Comparison of ENCODE assay signal across 9 cellular contexts in the genomic region with DNA sequence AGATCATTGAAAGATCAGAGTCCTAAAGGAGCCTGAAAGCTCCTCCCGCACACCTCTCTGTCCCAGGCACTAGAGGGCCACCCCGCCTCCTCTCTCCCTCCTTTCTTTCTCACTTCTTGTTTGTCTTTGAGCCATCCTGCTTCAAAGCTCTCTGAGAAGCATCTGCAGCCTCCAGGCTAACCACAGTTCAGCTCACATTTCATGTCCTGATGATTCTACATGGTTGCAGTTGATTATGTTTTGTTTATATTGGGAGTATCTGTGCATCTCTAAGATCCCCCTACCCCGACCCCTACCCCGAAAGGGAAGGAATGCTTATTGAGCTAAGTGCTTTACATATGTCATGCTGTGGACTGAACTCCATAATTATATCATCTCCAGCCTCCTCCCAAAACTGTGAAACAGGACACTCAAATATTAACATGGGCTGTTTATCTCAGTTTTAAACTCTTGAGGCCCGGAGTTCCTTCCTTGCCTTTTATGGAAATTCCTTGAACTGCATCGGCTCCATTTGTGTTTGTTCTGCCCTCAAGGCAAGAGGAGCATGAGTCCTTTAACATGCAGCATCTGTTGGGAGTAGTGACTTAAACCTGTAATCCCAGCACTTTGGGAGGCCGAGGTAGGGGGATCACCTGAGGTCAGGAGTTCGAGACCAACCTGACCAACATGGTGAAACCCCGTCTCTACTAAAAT. TPM values are rescaled to one million over a fixed set of nuclear protein-coding genes. Genes with fewer than 3 reads are reported as not detected.
DNase-seq lines count a peak whose midpoint lies in the region; FAIRE-seq and TF ChIP-seq lines count a peak whose summit lies in the region.
"Had no signal": no experiment of that assay in that cellular context is flagged by ENCODE, and none has a peak within 500 bp of the region (broad histone marks: within the 10 kb centered on the region; RNA-seq: fewer than 3 reads in every experiment).

No MANE protein-coding gene starts in this region.

- DNase-seq in NCI-H1417 (lab: John Stamatoyannopoulos, UW) = peak; percentile 22 to 67 (median 58)
- no peak for DNase-seq in NCI-H1417 treated with DMSO at 0.1 percent for 48 hours (lab: John Stamatoyannopoulos, UW)
- DNase-seq in GM20000 (ENCODE audit: low spot score) = peak; percentile 77
- DNase-seq in HTR-8/SVneo (ENCODE audit: insufficient read length, low spot score) = peak; percentile 62
- DNase-seq in SK-N-MC (ENCODE audit: low read depth, low spot score) = no peak
- DNase-seq in fibroblast of mammary gland (ENCODE audit: low read depth) = peak; percentile 77
- DNase-seq in small intestine = peak; percentile 70
- no peak for DNase-seq in LoVo (ENCODE audit: low spot score)

- H3K4me3 ChIP-seq in SK-N-MC (peak overlapping the region; percentile 16; the same call in 1 of the 2 replicates), fibroblast of mammary gland (ENCODE audit: control insufficient read depth, low read depth, low read length) (no peak overlapping the region), small intestine (ENCODE audit: low read depth in 1 of 2, low read length in 2 of 2) (no peak overlapping the region)

- TF ChIP-seq CTCF in GM20000 (IDR thresholded peaks at IDR 0.05; ENCODE audit: extremely low read depth, missing control alignments) (peak; percentile 21), fibroblast of mammary gland (conservative IDR thresholded peaks at IDR 0.05; ENCODE audit: control insufficient read depth, insufficient read depth, low read depth, low read length) (peak; percentile 36)

- peaks cover 0 to 7% of the 10 kb centered on the region in 2 donors for H3K4me1 ChIP-seq in small intestine (ENCODE audit: control insufficient read depth in 2 of 2, insufficient read depth in 1 of 2, low read depth in 1 of 2, low read length in 1 of 2)

- no peaks in the 10 kb centered on the region for H3K36me3 ChIP-seq in SK-N-MC (ENCODE audit: insufficient read depth, low read length)
- H3K36me3 ChIP-seq in small intestine (ENCODE audit: control insufficient read depth in 2 of 2, insufficient read depth in 2 of 2, low read length in 2 of 2) = no peaks in the 10 kb centered on the region

- no peaks in the 10 kb centered on the region for H3K27me3 ChIP-seq in small intestine (ENCODE audit: control insufficient read depth in 2 of 2, insufficient read depth in 2 of 2, low read length in 2 of 2)

- H3K27ac ChIP-seq in SK-N-MC (peak overlapping the region; percentile 52), small intestine (ENCODE audit: low read depth in 1 of 2, low read length in 1 of 2) (peak overlapping the region in 1 of 2 donors; percentile 84)
- H3K27ac ChIP-seq: C4-2B had no signal

- no peaks in the 10 kb centered on the region for H3K9me3 ChIP-seq in SK-N-MC (ENCODE audit: low read depth, low read length)
- H3K9me3 ChIP-seq in small intestine (ENCODE audit: control insufficient read depth, low read depth) = no peaks in the 10 kb centered on the region

- 48 to 68% (median 57%) methylated on average over 9 of the region's 9 CpGs for WGBS in small intestine, 3 donors

- H3K9ac ChIP-seq in SK-N-MC (ENCODE audit: insufficient read length) = no peak overlapping the region

- FAIRE-seq in HTR-8/SVneo (lab: Jason Lieb, UNC) (no peak), small intestine (lab: Jason Lieb, UNC) (no peak)

RNA-seq across cellular contexts. Expression of a gene that starts 30.9 kb away (rescaled TPM):
- polyA plus RNA-seq in small intestine = 10 to 100 TPM; 42.4 to 47.2 (median 43.8) TPM

Comparison
In these comparisons a context has a peak if more than half of its experiments do, and no peak if none do; other contexts are left out.
1. DNase-seq: peak in NCI-H1417 (3 of 3), GM20000 (single experiment), HTR-8/SVneo (single experiment), fibroblast of mammary gland (single experiment) and small intestine (single experiment); none in NCI-H1417 treated with DMSO at 0.1 percent for 48 hours (single experiment), SK-N-MC (single experiment) and LoVo (single experiment).